ENCODE assay signal across 8 cellular contexts in genomic region chr1:89598450-89599331, GRCh38. TPM values are rescaled to one million over a fixed set of nuclear protein-coding genes. Genes with fewer than 3 reads are reported as not detected.
DNase-seq lines count a peak whose midpoint lies in the region; ATAC-seq lines count a peak whose summit lies in the region.

No MANE protein-coding gene starts in this region.

- DNase-seq in Caki2 (ENCODE audit: low read depth) (peak; percentile 25), HAP-1 (ENCODE audit: low spot score in 2 of 2) (peak; percentile 70 to 97), NCI-H2196 (lab: John Stamatoyannopoulos, UW; ENCODE audit: unreplicated experiment) (peak; percentile 47), left ventricle myocardium superior (no peak)
- DNase-seq in stimulated activated naive B cell treated with anti-CD40 and anti-IgM and Interleukin-4, amounts not matched to agents 10 μg/mL and 1 μg/mL and 100 μg/mL, for 72 hours, result no peak

- H3K9me3 Mint-ChIP-seq in activated naive CD8-positive, alpha-beta T cell (ENCODE audit: low read depth), result peaks cover 4% of the 10 kb centered on the region
- no peaks in the 10 kb centered on the region for H3K9me3 Mint-ChIP-seq in stimulated activated naive B cell treated with anti-CD40 and anti-IgM and Interleukin-4, amounts not matched to agents 10 μg/mL and 1 μg/mL and 100 μg/mL, for 72 hours

- ATAC-seq in left ventricle myocardium superior (peak; percentile 71), GM21390 (IDR thresholded peaks at IDR 0.05; ENCODE audit: unreplicated experiment) (no peak), GM19463 (IDR thresholded peaks at IDR 0.05; ENCODE audit: unreplicated experiment) (no peak)
- ATAC-seq in stimulated activated naive B cell treated with anti-CD40 and anti-IgM and Interleukin-4, amounts not matched to agents 10 μg/mL and 1 μg/mL and 100 μg/mL, for 72 hours (replicated peaks), result peak; percentile 53 to 55

- no peaks in the 10 kb centered on the region for H3K27me3 Mint-ChIP-seq in activated naive CD8-positive, alpha-beta T cell
- no peaks in the 10 kb centered on the region for H3K27me3 Mint-ChIP-seq in stimulated activated naive B cell treated with anti-CD40 and anti-IgM and Interleukin-4, amounts not matched to agents 10 μg/mL and 1 μg/mL and 100 μg/mL, for 72 hours

- H3K9me3 ChIP-seq in HAP-1, result no peaks in the 10 kb centered on the region

- H3K36me3 Mint-ChIP-seq in activated naive CD8-positive, alpha-beta T cell, result peaks cover 26% of the 10 kb centered on the region
- peaks cover 5 to 10% of the 10 kb centered on the region in 2 donors for H3K36me3 Mint-ChIP-seq in stimulated activated naive B cell treated with anti-CD40 and anti-IgM and Interleukin-4, amounts not matched to agents 10 μg/mL and 1 μg/mL and 100 μg/mL, for 72 hours

- no peak overlapping the region for H3K4me3 ChIP-seq in HAP-1

- H3K4me1 Mint-ChIP-seq in activated naive CD8-positive, alpha-beta T cell (ENCODE audit: low read depth), result peaks cover 89% of the 10 kb centered on the region
- H3K4me1 Mint-ChIP-seq in stimulated activated naive B cell treated with anti-CD40 and anti-IgM and Interleukin-4, amounts not matched to agents 10 μg/mL and 1 μg/mL and 100 μg/mL, for 72 hours, result peaks cover 27 to 50% of the 10 kb centered on the region in 2 donors

- H3K4me1 ChIP-seq in HAP-1, result peaks cover 51% of the 10 kb centered on the region

- peak overlapping the region; percentile 98 for H3K27ac Mint-ChIP-seq in activated naive CD8-positive, alpha-beta T cell
- H3K27ac Mint-ChIP-seq in stimulated activated naive B cell treated with anti-CD40 and anti-IgM and Interleukin-4, amounts not matched to agents 10 μg/mL and 1 μg/mL and 100 μg/mL, for 72 hours, result no peak overlapping the region

- no peaks in the 10 kb centered on the region for H3K36me3 ChIP-seq in HAP-1 (replicated peaks)

- no peaks in the 10 kb centered on the region for H3K27me3 ChIP-seq in HAP-1 (ENCODE audit: low read depth)

- in situ Hi-C loops in Caki2 (cut with HindIII; ENCODE audit: low pct_unique_long_range_greater_than_20kb, low sequenced_read_pairs), result no loop called here
- in situ Hi-C loops in HAP-1 (cut with MboI; ENCODE audit: low sequenced_read_pairs), result loop anchor here (5.0 kb wide), 1 partner anchor 71 kb away; no protein-coding TSS in a partner anchor

- H3K4me3 Mint-ChIP-seq in activated naive CD8-positive, alpha-beta T cell, result peak overlapping the region; percentile 42
- H3K4me3 Mint-ChIP-seq in stimulated activated naive B cell treated with anti-CD40 and anti-IgM and Interleukin-4, amounts not matched to agents 10 μg/mL and 1 μg/mL and 100 μg/mL, for 72 hours, result no peak overlapping the region

- intact Hi-C loops in left ventricle myocardium superior (cut with micrococcal nuclease), result loop anchor here (5.0 to 10.0 kb wide), 2 partner anchors 74 to 116 kb away; partner anchors contain the start of gene LRRC8B

RNA-seq across cellular contexts. Expression of gene LRRC8C, which starts 34.2 kb away (rescaled TPM):
- 1.4 and 2.3 TPM in 2 replicates for total RNA-seq in Caki2 (2014; rRNA removed; shearing (Covaris generic); ENCODE audit: low replicate concordance)
- total RNA-seq in left ventricle myocardium superior, result 6.8 TPM

Comparison
In these comparisons a context has a peak if more than half of its experiments do, and no peak if none do; other contexts are left out.
1. DNase-seq: peak in Caki2 (single experiment), HAP-1 (2 of 2) and NCI-H2196 (single experiment); none in left ventricle myocardium superior (single experiment) and stimulated activated naive B cell treated with anti-CD40 and anti-IgM and Interleukin-4, amounts not matched to agents 10 μg/mL and 1 μg/mL and 100 μg/mL, for 72 hours (single experiment).
2. ATAC-seq: peak in left ventricle myocardium superior (single experiment) and stimulated activated naive B cell treated with anti-CD40 and anti-IgM and Interleukin-4, amounts not matched to agents 10 μg/mL and 1 μg/mL and 100 μg/mL, for 72 hours (2 of 2); none in GM21390 (single experiment) and GM19463 (single experiment).